13 cellular contexts compared by ENCODE assay signal in genomic region chr16:11250091-11250785, GRCh38. TPM values are rescaled to one million over a fixed set of nuclear protein-coding genes. Genes with fewer than 3 reads are reported as not detected.
DNase-seq lines count a peak whose midpoint lies in the region; TF ChIP-seq lines count a peak whose summit lies in the region.
"Had no signal": no experiment of that assay in that cellular context is flagged by ENCODE, and none has a peak within 500 bp of the region (broad histone marks: within the 10 kb centered on the region; RNA-seq: fewer than 3 reads in every experiment).

No MANE protein-coding gene starts in this region.

- no TSS peak for BruUV-seq in PC-9 (replicated peaks; lab: Mats Ljungman, UMichigan)
- no TSS peak for BruUV-seq in MCF 10A (replicated peaks; lab: Mats Ljungman, UMichigan)

- H3K4me1 ChIP-seq in PC-9 (replicated peaks; ENCODE audit: insufficient read depth) (peaks cover 13% of the 10 kb centered on the region; the same call in 1 of the 2 replicates), thymus (ENCODE audit: control insufficient read depth, insufficient read depth, low read length) (peaks cover 11% of the 10 kb centered on the region)

- H3K27ac ChIP-seq in PC-9 (no peak overlapping the region), thymus (ENCODE audit: low read depth) (peak overlapping the region; percentile 47)
- H3K27ac ChIP-seq: upper lobe of left lung had no signal

- H3K27ac Mint-ChIP-seq in MCF 10A (ENCODE audit: low read depth, unreplicated experiment) = no peak overlapping the region

- no peaks in the 10 kb centered on the region for H3K9me2 ChIP-seq in PC-9 (ENCODE audit: insufficient read depth)

- no peak for TF ChIP-seq CTCF in PC-9 (conservative IDR thresholded peaks at IDR 0.05)
- no peak for TF ChIP-seq CTCF in choroid plexus epithelial cell (conservative IDR thresholded peaks at IDR 0.05; ENCODE audit: low read depth, low read length)
- no peak for TF ChIP-seq CTCF in MCF 10A (IDR thresholded peaks at IDR 0.05; ENCODE audit: unreplicated experiment)

- intact Hi-C loops in PC-9 (cut with micrococcal nuclease; ENCODE audit: unreplicated experiment) = loop anchor here (10.0 kb wide), 1 partner anchor 195 kb away; no protein-coding TSS in a partner anchor
- intact Hi-C loops in MCF 10A (cut with micrococcal nuclease) = loop anchor here (10.0 kb wide), 1 partner anchor 115 kb away; no protein-coding TSS in a partner anchor

- CTCF ChIA-PET in PC-9 (lab: Charles Lee) = interaction anchor here (0.6 kb wide), 1 partner anchor 264 kb away, joined by 3 read pairs; no protein-coding TSS in a partner anchor
- CTCF ChIA-PET in MCF 10A (lab: Yijun Ruan, JAX) = no interaction called here

- POLR2A ChIA-PET in PC-9 (lab: Charles Lee; ENCODE audit: unreplicated experiment) (no interaction called here), MCF 10A (lab: Yijun Ruan, JAX) (no interaction called here)

- 95% methylated on average over 16 of the region's 16 CpGs for WGBS in thymus

- no peaks in the 10 kb centered on the region for H4K20me1 ChIP-seq in PC-9 (ENCODE audit: insufficient read depth)

- no peaks in the 10 kb centered on the region for H3K79me2 ChIP-seq in PC-9 (ENCODE audit: low read depth)

- H3K36me3 ChIP-seq in PC-9 (ENCODE audit: low read depth) (no peaks in the 10 kb centered on the region), thymus (ENCODE audit: control insufficient read depth, insufficient read depth) (peaks cover 54% of the 10 kb centered on the region)
- H3K36me3 ChIP-seq: HAP-1 had no signal

- peak; percentile 33 for DNase-seq in stimulated activated CD4-positive, alpha-beta T cell treated with anti-CD3 and anti-CD28 coated beads, Interleukin-12 subunit alpha, Interleukin-12 subunit beta, amount 100 ng/mL, for 4 hours
- no peak for DNase-seq in stimulated activated CD4-positive, alpha-beta T cell treated with anti-CD3 and anti-CD28 coated beads, Interleukin-1b, Interleukin-23, amount 100 ng/mL, for 48 hours
- DNase-seq in PC-9 = peak; percentile 44 to 53
- peak; percentile 27 for DNase-seq in choroid plexus epithelial cell (ENCODE audit: low read depth)
- DNase-seq in MCF 10A (ENCODE audit: unreplicated experiment) = no peak
- no peak for DNase-seq in Ammon's horn (ENCODE audit: low spot score)
- no peak for DNase-seq in dermis blood vessel endothelial cell
- DNase-seq: NCI-H1436 treated with DMSO at 0.1 percent for 48 hours had no signal

- H3K9me3 Mint-ChIP-seq in MCF 10A (ENCODE audit: unreplicated experiment) = no peaks in the 10 kb centered on the region

- H3K4me3 Mint-ChIP-seq in MCF 10A (ENCODE audit: unreplicated experiment) = no peak overlapping the region

- H3K36me3 Mint-ChIP-seq in MCF 10A (ENCODE audit: insufficient read depth, unreplicated experiment) = peaks cover 12% of the 10 kb centered on the region

- H3K4me3 ChIP-seq in PC-9 (no peak overlapping the region), choroid plexus epithelial cell (ENCODE audit: low read depth, low read length) (no peak overlapping the region), thymus (ENCODE audit: low read length) (no peak overlapping the region)
- H3K4me3 ChIP-seq: HAP-1, upper lobe of left lung had no signal

- H3K4me2 ChIP-seq in PC-9 = no peak overlapping the region

- no peaks in the 10 kb centered on the region for H3K9me3 ChIP-seq in PC-9 (ENCODE audit: insufficient read depth, low read depth)
- peaks cover 1% of the 10 kb centered on the region for H3K9me3 ChIP-seq in thymus (ENCODE audit: control insufficient read depth)
- H3K9me3 ChIP-seq: HAP-1, upper lobe of left lung had no signal

- H3K27me3 ChIP-seq in PC-9 (ENCODE audit: insufficient read depth, low read depth) = no peaks in the 10 kb centered on the region
- H3K27me3 ChIP-seq in thymus (ENCODE audit: control insufficient read depth, insufficient read depth) = no peaks in the 10 kb centered on the region
- H3K27me3 ChIP-seq: upper lobe of left lung had no signal

- H2AFZ ChIP-seq in PC-9 = no peak overlapping the region

- no peaks in the 10 kb centered on the region for H3K27me3 Mint-ChIP-seq in MCF 10A (ENCODE audit: insufficient read depth, unreplicated experiment)

- peaks cover 8% of the 10 kb centered on the region for H3K4me1 Mint-ChIP-seq in MCF 10A (ENCODE audit: insufficient read depth, unreplicated experiment)

- H3F3A ChIP-seq in PC-9 (ENCODE audit: insufficient read depth, low read depth) = no peaks in the 10 kb centered on the region; the same call in 1 of the 2 replicates

RNA-seq across cellular contexts. Expression of gene SOCS1, which starts 5.8 kb away (rescaled TPM):
- total RNA-seq in PC-9 (2021) (4.6 and 6.7 TPM in 2 replicates), MCF 10A (2022) (1.4 and 1.6 TPM in 2 replicates), dermis blood vessel endothelial cell (0.23 and 0.68 TPM in 2 replicates)
- 109 TPM for polyA plus RNA-seq in thymus

RNA-seq across cellular contexts. Expression of gene TNP2, which starts 18.9 kb away (rescaled TPM):
- total RNA-seq in PC-9 (2021) (not detected in 2 replicates), MCF 10A (2022) (not detected in 2 replicates), dermis blood vessel endothelial cell (not detected in 2 replicates)
- polyA plus RNA-seq in thymus = not detected
- total RNA-seq: endothelial cell of umbilical vein, posterior vena cava, upper lobe of left lung had no signal
- polyA plus RNA-seq: endothelial cell of umbilical vein had no signal

RNA-seq across cellular contexts. Expression of gene PRM3, which starts 23.2 kb away (rescaled TPM):
- total RNA-seq in PC-9 (2021) = not detected in 2 replicates
- polyA plus RNA-seq in thymus = not detected
- total RNA-seq in MCF 10A (2022) = not detected in 2 replicates
- total RNA-seq in dermis blood vessel endothelial cell = not detected in 2 replicates
- total RNA-seq: endothelial cell of umbilical vein, posterior vena cava, upper lobe of left lung had no signal
- polyA plus RNA-seq: endothelial cell of umbilical vein had no signal

RNA-seq across cellular contexts. Expression of gene PRM2, which starts 26.0 kb away (rescaled TPM):
- not detected in 2 replicates for total RNA-seq in PC-9 (2021)
- polyA plus RNA-seq in thymus = 5.2 TPM
- total RNA-seq in MCF 10A (2022) = not detected in 2 replicates
- not detected in 2 replicates for total RNA-seq in dermis blood vessel endothelial cell
- total RNA-seq: endothelial cell of umbilical vein, posterior vena cava, upper lobe of left lung had no signal
- polyA plus RNA-seq: endothelial cell of umbilical vein had no signal

RNA-seq across cellular contexts. Expression of gene PRM1, which starts 30.9 kb away (rescaled TPM):
- not detected in 2 replicates for total RNA-seq in PC-9 (2021)
- polyA plus RNA-seq in thymus = 0.34 TPM
- total RNA-seq in MCF 10A (2022) = not detected in 2 replicates
- total RNA-seq in dermis blood vessel endothelial cell = not detected in 2 replicates
- total RNA-seq: endothelial cell of umbilical vein, posterior vena cava, upper lobe of left lung had no signal
- polyA plus RNA-seq: endothelial cell of umbilical vein had no signal

Comparison
In these comparisons a context has a peak if more than half of its experiments do, and no peak if none do; other contexts are left out.
1. DNase-seq: peak in stimulated activated CD4-positive, alpha-beta T cell treated with anti-CD3 and anti-CD28 coated beads, Interleukin-12 subunit alpha, Interleukin-12 subunit beta, amount 100 ng/mL, for 4 hours (single experiment), PC-9 (2 of 2) and choroid plexus epithelial cell (single experiment); none in stimulated activated CD4-positive, alpha-beta T cell treated with anti-CD3 and anti-CD28 coated beads, Interleukin-1b, Interleukin-23, amount 100 ng/mL, for 48 hours (single experiment), MCF 10A (single experiment), Ammon's horn (single experiment) and dermis blood vessel endothelial cell (single experiment).